In genomic region chr3:9951598-9951961, GRCh38 we compare ENCODE assay signal across 1 cellular context.
A peak's percentile ranks its signal among the peaks of the same experiment; 100 is the strongest.
TF ChIP-seq lines count a peak whose summit lies in the region.

No MANE protein-coding gene starts in this region.

TF ChIP-seq in A549, 52 proteins besides CTCF, POLR2A, EP300 and RAD21:
- TF ChIP-seq HES2 (IDR thresholded peaks at IDR 0.05) (no peak), PBX3 (IDR thresholded peaks at IDR 0.05) (no peak), ZFP36 (IDR thresholded peaks at IDR 0.05; ENCODE audit: borderline replicate concordance, partially characterized antibody) (peak; percentile 87), KDM1A (IDR thresholded peaks at IDR 0.05; ENCODE audit: low read depth) (peak; percentile 74; the same call in 1 of the 2 replicates)
TF ChIP-seq in A549: peak in this region for 2.
